Comparison of ENCODE assay signal across 19 cellular contexts in genomic region chr9:116471943-116472506, GRCh38.
DNase-seq lines count a peak whose midpoint lies in the region; TF ChIP-seq lines count a peak whose summit lies in the region.
"Had no signal": no experiment of that assay in that cellular context is flagged by ENCODE, and none has a peak within 500 bp of the region (broad histone marks: within the 10 kb centered on the region; RNA-seq: fewer than 3 reads in every experiment).

No MANE protein-coding gene starts in this region.

- no peak for TF ChIP-seq CTCF in A673 (conservative IDR thresholded peaks at IDR 0.05; ENCODE audit: low read depth, low read length)
- no peak for TF ChIP-seq CTCF in hepatocyte (IDR thresholded peaks at IDR 0.05; ENCODE audit: poor library complexity)
- no peak for TF ChIP-seq CTCF in GM10266 (IDR thresholded peaks at IDR 0.05; ENCODE audit: control insufficient read depth, insufficient read depth, low read depth, missing control alignments)

- H3K4me2 ChIP-seq in hepatocyte (no peak overlapping the region), trophoblast cell (ENCODE audit: low read length) (no peak overlapping the region)
- H3K4me2 ChIP-seq: BLaER1 treated with 17β-estradiol and CSF1 and Interleukin-3, amounts not matched to agents 10 nM and 100 nM had no signal

- H3K36me3 ChIP-seq in A673 (ENCODE audit: insufficient read depth, low read length, poor library complexity, severe bottlenecking) (no peaks in the 10 kb centered on the region), hepatocyte (replicated peaks; ENCODE audit: insufficient read depth, low read depth) (no peaks in the 10 kb centered on the region), trophoblast cell (ENCODE audit: control insufficient read depth in 1 of 2, insufficient read depth in 2 of 2, low read length in 2 of 2) (no peaks in the 10 kb centered on the region)
- H3K36me3 ChIP-seq: BLaER1 treated with 17β-estradiol and CSF1 and Interleukin-3, amounts not matched to agents 10 nM and 100 nM had no signal

- H3K9me3 ChIP-seq in A673 (ENCODE audit: low read depth, low read length, poor library complexity, severe bottlenecking) (no peaks in the 10 kb centered on the region), hepatocyte (ENCODE audit: low read depth) (no peaks in the 10 kb centered on the region), trophoblast cell (ENCODE audit: insufficient read depth, low read depth, low read length) (no peaks in the 10 kb centered on the region)
- H3K9me3 ChIP-seq: BLaER1 treated with 17β-estradiol and CSF1 and Interleukin-3, amounts not matched to agents 10 nM and 100 nM had no signal

- BruUV-seq in A673 (replicated peaks; lab: Mats Ljungman, UMichigan), result no TSS peak

- POLR2A ChIA-PET in A673 (lab: Charles Lee; ENCODE audit: low non-redundant PET), result no interaction called here

- H3K9me2 ChIP-seq in hepatocyte (replicated peaks; ENCODE audit: insufficient read depth), result no peaks in the 10 kb centered on the region

- H3K9ac ChIP-seq in trophoblast cell (ENCODE audit: low read length), result no peak overlapping the region
- H3K9ac ChIP-seq: BLaER1 treated with 17β-estradiol and CSF1 and Interleukin-3, amounts not matched to agents 10 nM and 100 nM had no signal

- H3K79me1 ChIP-seq in trophoblast cell (ENCODE audit: low read length), result peaks cover 6% of the 10 kb centered on the region

- WGBS in hepatocyte (ENCODE audit: low lambda C conversion rate, missing lambda C conversion rate), result 65% methylated on average over 7 of the region's 7 CpGs
- WGBS in trophoblast cell (ENCODE audit: extremely low coverage, insufficient coverage, insufficient read length), result no CpG with 5 or more reads among the region's 7 CpGs

- H3K27ac ChIP-seq in A673 (ENCODE audit: low read depth, low read length, poor library complexity, severe bottlenecking) (peak overlapping the region; percentile 61), hepatocyte (peak overlapping the region; percentile 74), trophoblast cell (ENCODE audit: low read depth, low read length) (peak overlapping the region; percentile 37)
- H3K27ac ChIP-seq: BLaER1 treated with 17β-estradiol and CSF1 and Interleukin-3, amounts not matched to agents 10 nM and 100 nM had no signal

- no peak overlapping the region for H3K4ac ChIP-seq in trophoblast cell (ENCODE audit: low read depth, low read length)

- H4K91ac ChIP-seq in trophoblast cell (ENCODE audit: low read depth, low read length), result no peak overlapping the region

- peak overlapping the region; percentile 23 for H4K8ac ChIP-seq in trophoblast cell (ENCODE audit: low read depth, low read length)

- no peaks in the 10 kb centered on the region for H4K20me1 ChIP-seq in hepatocyte (ENCODE audit: insufficient read depth, poor library complexity, severe bottlenecking)
- H4K20me1 ChIP-seq: BLaER1 treated with 17β-estradiol and CSF1 and Interleukin-3, amounts not matched to agents 10 nM and 100 nM had no signal

- H3K27me3 ChIP-seq in A673 (replicated peaks; ENCODE audit: insufficient read depth, low read depth, low read length, poor library complexity) (no peaks in the 10 kb centered on the region), hepatocyte (no peaks in the 10 kb centered on the region), trophoblast cell (ENCODE audit: insufficient read depth, low read length) (no peaks in the 10 kb centered on the region)
- H3K27me3 ChIP-seq: BLaER1 treated with 17β-estradiol and CSF1 and Interleukin-3, amounts not matched to agents 10 nM and 100 nM had no signal

- H4K12ac ChIP-seq in trophoblast cell (ENCODE audit: low read depth, low read length), result no peak overlapping the region

- H2BK5ac ChIP-seq in trophoblast cell (ENCODE audit: low read depth, low read length, poor library complexity), result peak overlapping the region; percentile 49

- CTCF ChIA-PET in A673 (lab: Charles Lee), result interaction anchor here (0.7 kb wide), 1 partner anchor 479 kb away, joined by 4 read pairs; no protein-coding TSS in a partner anchor

- H3K4me3 ChIP-seq in A673 (ENCODE audit: low read depth, low read length, poor library complexity, severe bottlenecking) (no peak overlapping the region), hepatocyte (no peak overlapping the region), trophoblast cell (ENCODE audit: low read depth, low read length) (no peak overlapping the region)
- H3K4me3 ChIP-seq: BLaER1 treated with 17β-estradiol and CSF1 and Interleukin-3, amounts not matched to agents 10 nM and 100 nM; lung had no signal

- no peaks in the 10 kb centered on the region for H3K79me2 ChIP-seq in hepatocyte
- H3K79me2 ChIP-seq in trophoblast cell (ENCODE audit: control insufficient read depth, insufficient read depth, low read length, poor library complexity), result no peaks in the 10 kb centered on the region

- no peak overlapping the region for H2AK5ac ChIP-seq in trophoblast cell (ENCODE audit: low read length)

- DNase-seq in A673 (ENCODE audit: low spot score) (no peak), OCI-M1 (lab: John Stamatoyannopoulos, UW) (peak; percentile 59), hepatocyte (ENCODE audit: low spot score) (no peak), trophoblast cell (no peak), GM10266 (ENCODE audit: extremely low spot score) (no peak), inferior parietal cortex (ENCODE audit: extremely low spot score) (no peak), SHP77 (lab: John Stamatoyannopoulos, UW) (no peak), NCI-H69 (lab: John Stamatoyannopoulos, UW) (no peak)
- DNase-seq: ACHN; activated naive CD4-positive, alpha-beta T cell treated with anti-CD3 and anti-CD28 coated beads, Interleukin-2, amount 50 U/mL, for 16 hours; activated T-cell treated with anti-CD3 and anti-CD28 coated beads, Interleukin-2, amount 50 U/mL, for 48 hours; HCEC 1CT; naive B cell; NCI-H1105 treated with DMSO at 0.1 percent for 48 hours; NCI-H510A treated with DMSO at 0.1 percent for 48 hours; stimulated activated CD4-positive, alpha-beta T cell treated with anti-CD3 and anti-CD28 coated beads, Interleukin-4, amount 100 ng/mL, for 1 hour; T1000 had no signal

- H2BK12ac ChIP-seq in trophoblast cell (ENCODE audit: low read length), result peak overlapping the region; percentile 89

- H2AFZ ChIP-seq in hepatocyte (no peak overlapping the region), trophoblast cell (ENCODE audit: insufficient read depth, low read length, poor library complexity) (no peak overlapping the region)

- peak overlapping the region; percentile 48 for H3K14ac ChIP-seq in trophoblast cell (ENCODE audit: low read length)

- peaks cover 36% of the 10 kb centered on the region for H3K4me1 ChIP-seq in A673 (ENCODE audit: insufficient read depth, low read length, poor library complexity, severe bottlenecking)
- peaks cover 21% of the 10 kb centered on the region for H3K4me1 ChIP-seq in hepatocyte (ENCODE audit: insufficient read depth)
- peaks cover 18% of the 10 kb centered on the region in 2 experiments for H3K4me1 ChIP-seq in trophoblast cell (ENCODE audit: control insufficient read depth in 1 of 2, insufficient read depth in 2 of 2, low read length in 2 of 2)

- intact Hi-C loops in A673 (cut with micrococcal nuclease; ENCODE audit: unreplicated experiment), result no loop called here

- H2BK120ac ChIP-seq in trophoblast cell (ENCODE audit: insufficient read depth, low read length, poor library complexity), result peak overlapping the region; percentile 49

- no peak overlapping the region for H3K23ac ChIP-seq in trophoblast cell (ENCODE audit: low read length)

- H3K18ac ChIP-seq in trophoblast cell (ENCODE audit: low read length), result no peak overlapping the region
